Comparison of ENCODE assay signal across 8 cellular contexts in genomic region chr17:45316271-45317112, GRCh38. TPM values are rescaled to one million over a fixed set of nuclear protein-coding genes. Genes with fewer than 3 reads are reported as not detected.
DNase-seq lines count a peak whose midpoint lies in the region; ATAC-seq, FAIRE-seq and TF ChIP-seq lines count a peak whose summit lies in the region.

MAP3K14 (minus strand) TSS chr17:45317020; CDS start chr17:45290745, 26,275 bp downstream.

- H3K4me2 ChIP-seq in astrocyte (ENCODE audit: low read length): peak within 1 kb of the TSS; percentile 94

- FAIRE-seq in astrocyte (lab: Jason Lieb, UNC): no peak

- peaks cover 70% of the 10 kb centered on the region for H3K4me1 ChIP-seq in astrocyte (ENCODE audit: insufficient read depth, low read length)

- TF ChIP-seq CTCF in Calu3 (IDR thresholded peaks at IDR 0.05; ENCODE audit: unreplicated experiment) (no peak), astrocyte (IDR thresholded peaks at IDR 0.05; ENCODE audit: insufficient read depth, low read depth, low read length) (no peak), retinal pigment epithelial cell (conservative IDR thresholded peaks at IDR 0.05; ENCODE audit: low read depth, low read length) (peak; percentile 20)

- peak within 1 kb of the TSS; percentile 95 for H3K27ac Mint-ChIP-seq in Calu3 (ENCODE audit: unreplicated experiment)
- peak within 1 kb of the TSS; percentile 98 for H3K27ac Mint-ChIP-seq in T-helper 17 cell
- peak within 1 kb of the TSS; percentile 93 for H3K27ac Mint-ChIP-seq in astrocyte (ENCODE audit: unreplicated experiment)

- H3K4me3 ChIP-seq in astrocyte (ENCODE audit: insufficient read depth, low read depth, low read length) (peak within 1 kb of the TSS; percentile 80), retinal pigment epithelial cell (ENCODE audit: low read length) (peak within 1 kb of the TSS; percentile 79)

- no peaks in the 10 kb centered on the region for H3K36me3 ChIP-seq in astrocyte (ENCODE audit: insufficient read depth, low read length)

- peak; percentile 21 for ATAC-seq in GM21381 (IDR thresholded peaks at IDR 0.05; ENCODE audit: unreplicated experiment)
- peak; percentile 20 for ATAC-seq in T-helper 17 cell

- CTCF ChIA-PET in Calu3 (lab: Charles Lee): interaction anchor here (0.5 to 3.8 kb wide), 18 partner anchors 9 to 525 kb away, joined by 3 to 32 read pairs (median 6); partner anchors contain the start of gene ACBD4

- peak within 1 kb of the TSS; percentile 76 for H3K27ac ChIP-seq in astrocyte (ENCODE audit: low read depth, low read length)

- BruUV-seq in Calu3 (replicated peaks; lab: Mats Ljungman, UMichigan): no TSS peak

- DNase-seq in Calu3 (peak; percentile 81), KBM-7 (peak; percentile 79), T-helper 17 cell (peak; percentile 46 to 63 (median 58)), astrocyte (ENCODE audit: low read depth) (peak; percentile 57), hepatic stellate cell (ENCODE audit: low spot score) (peak; percentile 80), retinal pigment epithelial cell (ENCODE audit: low read depth) (no peak), SW 1271 (lab: John Stamatoyannopoulos, UW) (no peak)

- no peaks in the 10 kb centered on the region for H3K9me3 ChIP-seq in T-helper 17 cell (ENCODE audit: control insufficient read depth, low read length, poor library complexity, severe bottlenecking)
- H3K9me3 ChIP-seq in astrocyte (ENCODE audit: insufficient read depth, low read depth, low read length): no peaks in the 10 kb centered on the region

- H3K9me3 Mint-ChIP-seq in Calu3 (ENCODE audit: low read depth, unreplicated experiment) (no peaks in the 10 kb centered on the region), astrocyte (ENCODE audit: unreplicated experiment) (no peaks in the 10 kb centered on the region)

- peak within 1 kb of the TSS; percentile 86 for H3K9ac ChIP-seq in astrocyte (ENCODE audit: low read length)

- H3K4me3 Mint-ChIP-seq in Calu3 (ENCODE audit: low read depth, unreplicated experiment): peak within 1 kb of the TSS; percentile 88
- peak within 1 kb of the TSS; percentile 97 for H3K4me3 Mint-ChIP-seq in T-helper 17 cell
- peak within 1 kb of the TSS; percentile 91 for H3K4me3 Mint-ChIP-seq in astrocyte (ENCODE audit: unreplicated experiment)

- H2AFZ ChIP-seq in astrocyte (ENCODE audit: low read depth, low read length): peak within 1 kb of the TSS; percentile 86

- H4K20me1 ChIP-seq in astrocyte (ENCODE audit: insufficient read depth, low read length): peaks cover 48% of the 10 kb centered on the region

- H3K4me1 Mint-ChIP-seq in Calu3 (ENCODE audit: low read depth, unreplicated experiment) (peaks cover 85% of the 10 kb centered on the region), T-helper 17 cell (peaks cover 70% of the 10 kb centered on the region), astrocyte (ENCODE audit: low read depth, unreplicated experiment) (peaks cover 74% of the 10 kb centered on the region)

- peaks cover 56% of the 10 kb centered on the region for H3K36me3 Mint-ChIP-seq in Calu3 (ENCODE audit: insufficient read depth, unreplicated experiment)
- peaks cover 7% of the 10 kb centered on the region for H3K36me3 Mint-ChIP-seq in T-helper 17 cell (ENCODE audit: low read depth)
- peaks cover 2% of the 10 kb centered on the region for H3K36me3 Mint-ChIP-seq in astrocyte (ENCODE audit: low read depth, unreplicated experiment)

- H3K27me3 Mint-ChIP-seq in Calu3 (ENCODE audit: unreplicated experiment) (no peaks in the 10 kb centered on the region), T-helper 17 cell (no peaks in the 10 kb centered on the region), astrocyte (ENCODE audit: low read depth, unreplicated experiment) (no peaks in the 10 kb centered on the region)

- peaks cover 50% of the 10 kb centered on the region for H3K79me2 ChIP-seq in astrocyte (ENCODE audit: insufficient read depth, low read length)

- no peaks in the 10 kb centered on the region for H3K27me3 ChIP-seq in astrocyte (ENCODE audit: insufficient read depth, low read length)

- intact Hi-C loops in Calu3 (cut with micrococcal nuclease; ENCODE audit: unreplicated experiment): no loop called here

- in situ Hi-C loops in KBM-7 (cut with MboI; ENCODE audit: low pct_unique_long_range_greater_than_20kb, low sequenced_read_pairs): no loop called here

RNA-seq across cellular contexts. Expression of gene MAP3K14, which starts in this region (rescaled TPM):
- total RNA-seq in Calu3 (2022) (26.7 and 33.2 TPM in 2 replicates), T-helper 17 cell (10 to 100 TPM; 43.8 to 49.1 TPM), astrocyte (10.8 and 11.0 TPM in 2 replicates)

Comparison
In these comparisons a context has a peak if more than half of its experiments do, and no peak if none do; other contexts are left out.
1. DNase-seq: peak in Calu3 (single experiment), KBM-7 (single experiment), T-helper 17 cell (3 of 3), astrocyte (single experiment) and hepatic stellate cell (single experiment); none in retinal pigment epithelial cell (single experiment) and SW 1271 (0 of 2).
2. Peak in every context shown above with its lines, with median percentiles within 50 percentile points of each other: H3K27ac Mint-ChIP-seq and H3K4me3 Mint-ChIP-seq.